1 cellular context compared by ENCODE assay signal in genomic region chr14:76759589-76759988, GRCh38.
TF ChIP-seq lines count a peak whose summit lies in the region.

No MANE protein-coding gene starts in this region.

TF ChIP-seq in endothelial cell of umbilical vein, 7 proteins besides CTCF, POLR2A, EP300 and RAD21:
- no peak for TF ChIP-seq GATA2 (IDR thresholded peaks at IDR 0.05; ENCODE audit: insufficient read depth, insufficient read length, low read depth, low read length)
- no peak for TF ChIP-seq MYC (IDR thresholded peaks at IDR 0.05; ENCODE audit: low read depth, low read length)
- no peak for TF ChIP-seq MAX (IDR thresholded peaks at IDR 0.05; ENCODE audit: insufficient read depth, insufficient read length)
- no peak for TF ChIP-seq EZH2 (IDR thresholded peaks at IDR 0.05; ENCODE audit: borderline replicate concordance, low read depth, low read length, severe bottlenecking)
- no peak for TF ChIP-seq POLR2AphosphoS5 (IDR thresholded peaks at IDR 0.05; ENCODE audit: insufficient read depth, low read depth, low read length)
- no peak for TF ChIP-seq JUN (IDR thresholded peaks at IDR 0.05; ENCODE audit: borderline replicate concordance, insufficient read depth, insufficient read length, low read depth)
- TF ChIP-seq FOS (IDR thresholded peaks at IDR 0.05; ENCODE audit: borderline replicate concordance, insufficient read depth, low read length): no peak
